Comparison of ENCODE assay signal across 27 cellular contexts in the genomic region with DNA sequence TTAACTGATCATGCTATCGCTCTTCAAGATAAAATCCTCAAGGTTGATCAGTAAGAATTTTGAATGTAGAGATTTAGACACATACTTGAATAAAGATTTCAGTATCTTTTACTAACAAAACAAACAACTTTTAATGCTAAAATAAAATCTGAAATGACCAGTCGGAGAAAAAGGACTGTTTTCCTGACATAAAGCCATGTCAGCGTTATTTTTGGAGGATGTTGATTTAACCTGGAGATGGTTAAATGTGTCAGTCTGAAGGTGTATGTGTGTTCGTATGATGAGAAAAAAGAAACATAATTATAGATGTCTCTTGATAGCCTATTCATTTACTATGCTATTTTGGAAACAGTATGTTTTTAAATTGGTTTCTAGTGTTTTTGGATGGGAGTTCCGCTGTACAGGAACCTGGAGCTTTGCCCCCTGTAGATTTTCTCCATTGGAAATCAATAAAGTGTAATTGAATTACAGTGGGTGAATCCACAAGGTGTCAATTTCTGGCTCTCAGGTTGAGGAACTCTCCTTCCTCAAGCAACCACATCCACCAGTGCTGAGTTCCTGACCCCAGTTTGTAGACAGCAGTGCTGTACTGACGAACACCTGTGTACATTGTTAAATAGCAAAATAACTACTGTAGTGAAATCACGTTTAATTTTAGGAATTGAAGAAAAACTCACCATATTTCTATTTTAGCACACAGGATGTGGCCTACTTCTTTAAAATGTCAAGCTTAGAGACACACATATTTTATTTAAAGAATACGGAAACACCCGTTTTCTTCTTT.
"Had no signal": no experiment of that assay in that cellular context is flagged by ENCODE, and none has a peak within 500 bp of the region (broad histone marks: within the 10 kb centered on the region; RNA-seq: fewer than 3 reads in every experiment).

No MANE protein-coding gene starts in this region.

- H3K4me3 ChIP-seq: coronary artery, dorsolateral prefrontal cortex, gastrocnemius medialis, hepatocyte, left ventricle myocardium inferior, lung, right atrium auricular region, spleen, tibial nerve had no signal

- FAIRE-seq: astrocyte had no signal

- H3K36me3 ChIP-seq: brain microvascular endothelial cell, gastrocnemius medialis, left ventricle myocardium inferior, right atrium auricular region, spleen, tibial nerve, WERI-Rb-1 had no signal

- H3K9me3 ChIP-seq: gastrocnemius medialis, left ventricle myocardium inferior, right atrium auricular region, spleen, tibial nerve had no signal

- H3K79me2 ChIP-seq: hepatocyte had no signal

- H3K4me2 ChIP-seq: hepatocyte had no signal

- H2AFZ ChIP-seq: hepatocyte had no signal

- H3K27ac ChIP-seq: brain microvascular endothelial cell, coronary artery, dorsolateral prefrontal cortex, gastrocnemius medialis, hepatocyte, left ventricle myocardium inferior, right atrium auricular region, spleen, tibial nerve, WERI-Rb-1 had no signal

- H3K27me3 ChIP-seq: brain microvascular endothelial cell, dorsolateral prefrontal cortex, gastrocnemius medialis, hepatocyte, right atrium auricular region, spleen, tibial nerve had no signal

- ATAC-seq: activated T-cell treated with anti-CD3 and anti-CD28 coated beads, Interleukin-2, amount 50 U/mL, for 4 hours; activated T-helper 17 cell treated with anti-CD3 and anti-CD28 coated beads, Interleukin-2, amount 50 U/mL, for 72 hours; gastrocnemius medialis; natural killer cell treated with Interleukin-12 subunit alpha and Interleukin-12 subunit beta and Interleukin-15 and Interleukin-18, amount 100 ng/mL, for 72 hours had no signal

- DNase-seq: activated CD4-positive, alpha-beta memory T cell treated with anti-CD3 and anti-CD28 coated beads, Interleukin-2, amount 10 ng/mL, durations not matched to agents 7 days and 5 days; activated CD4-positive, alpha-beta T cell treated with anti-CD3 and anti-CD28 coated beads, Interleukin-2, amount 10 ng/mL, durations not matched to agents 24 days and 14 days; activated CD4-positive, CD25-positive, alpha-beta regulatory T cell treated with anti-CD3 and anti-CD28 coated beads, Interleukin-2, amount 50 U/mL, for 72 hours; activated gamma-delta T cell treated with Interleukin-2 at 50 U/mL for 16 hours; activated naive CD4-positive, alpha-beta T cell treated with anti-CD3 and anti-CD28 coated beads, Interleukin-2, amount 50 U/mL, for 16 hours; activated T-cell treated with anti-CD3 and anti-CD28 coated beads, Interleukin-2, amount 50 U/mL, for 4 hours; amniotic stem cell; brain microvascular endothelial cell; dorsolateral prefrontal cortex; effector memory CD4-positive, alpha-beta T cell; erythroblast; gastrocnemius medialis; glutamatergic neuron; islet precursor cell; left ventricle myocardium inferior; mesendoderm; spleen; stimulated activated naive CD4-positive, alpha-beta T cell treated with Interleukin-2 at 50 U/mL for 16 hours; WERI-Rb-1 had no signal

- H3K4me1 ChIP-seq: gastrocnemius medialis, left ventricle myocardium inferior, right atrium auricular region, spleen, tibial nerve had no signal
